Comparison of ENCODE assay signal across 27 cellular contexts in genomic region chr11:10012068-10012467, GRCh38.
"Had no signal": no experiment of that assay in that cellular context is flagged by ENCODE, and none has a peak within 500 bp of the region (broad histone marks: within the 10 kb centered on the region; RNA-seq: fewer than 3 reads in every experiment).

No MANE protein-coding gene starts in this region.

- H3K36me3 ChIP-seq: suprapubic skin, thoracic aorta, thyroid gland, tibial artery, tibial nerve, upper lobe of left lung, upper lobe of right lung, uterus, vagina had no signal

- ATAC-seq: stimulated activated effector memory CD8-positive, alpha-beta T cell treated with anti-CD3 and anti-CD28 coated beads, Interleukin-12 subunit alpha, Interleukin-12 subunit beta, amount 100 ng/mL, for 72 hours; stimulated activated memory B cell treated with anti-CD40 and anti-IgM and Interleukin-4, amounts not matched to agents 10 μg/mL and 1 μg/mL and 100 μg/mL, for 72 hours; stimulated activated naive B cell treated with anti-CD40 and anti-IgM and Interleukin-4, amounts not matched to agents 10 μg/mL and 1 μg/mL and 100 μg/mL, for 72 hours; stimulated activated naive CD8-positive, alpha-beta T cell treated with anti-CD3 and anti-CD28 coated beads, Interleukin-15, amount 100 ng/mL, for 72 hours; stimulated activated naive CD8-positive, alpha-beta T cell treated with anti-CD3 and anti-CD28 coated beads, Interleukin-15, Interleukin-2, amounts not matched to agents 100 U/mL and 50 U/mL, for 24 hours; upper lobe of right lung had no signal

- DNase-seq: stimulated activated CD4-positive, alpha-beta T cell treated with anti-CD3 and anti-CD28 coated beads, Interleukin-2, amount 100 ng/mL, for 48 hours; stimulated activated CD4-positive, alpha-beta T cell treated with anti-CD3 and anti-CD28 coated beads, Interleukin-4, amount 100 ng/mL, for 1 hour; stimulated activated CD4-positive, alpha-beta T cell treated with anti-CD3 and anti-CD28 coated beads, Interleukin-4, amount 100 ng/mL, for 24 hours; stimulated activated CD4-positive, alpha-beta T cell treated with anti-CD3 and anti-CD28 coated beads, Interleukin-4, amount 100 ng/mL, for 4 hours; stimulated activated CD8-positive, alpha-beta memory T cell treated with anti-CD3 and anti-CD28 coated beads, Interleukin-4, amount 100 ng/mL, for 48 hours; stimulated activated naive B cell treated with anti-CD40 and anti-IgM and Interleukin-4, amounts not matched to agents 10 μg/mL and 1 μg/mL and 100 μg/mL, for 72 hours; stimulated activated naive CD4-positive, alpha-beta T cell; stimulated activated naive CD4-positive, alpha-beta T cell treated with Interleukin-2 at 50 U/mL for 16 hours; stimulated activated naive CD8-positive, alpha-beta T cell treated with anti-CD3 and anti-CD28 coated beads, Interleukin-15, amount 100 ng/mL, for 72 hours; stimulated activated naive CD8-positive, alpha-beta T cell treated with anti-CD3 and anti-CD28 coated beads, Interleukin-15, Interleukin-2, amounts not matched to agents 100 U/mL and 50 U/mL, for 24 hours; stomach; substantia nigra; testis; thyroid gland; tibial artery; transverse colon; trophoblast cell; upper lobe of left lung; upper lobe of right lung; uterus had no signal

- H3K9me3 ChIP-seq: testis, thoracic aorta, thyroid gland, tibial artery, uterus had no signal

- H3K27me3 ChIP-seq: stomach, suprapubic skin, testis, thyroid gland, tibial artery, tibial nerve, transverse colon, upper lobe of left lung, upper lobe of right lung, uterus, vagina had no signal

- H3K4me3 ChIP-seq: stomach, suprapubic skin, testis, thoracic aorta, thyroid gland, tibial artery, tibial nerve, transverse colon, upper lobe of left lung, upper lobe of right lung, uterus, vagina had no signal

- FAIRE-seq: urothelium cell line had no signal

- H3K4me1 ChIP-seq: stomach, suprapubic skin, testis, tibial artery, tibial nerve, transverse colon, upper lobe of left lung, upper lobe of right lung, uterus, vagina had no signal

- H3K27ac ChIP-seq: stomach, suprapubic skin, testis, thoracic aorta, thyroid gland, tibial artery, tibial nerve, transverse colon, upper lobe of left lung, upper lobe of right lung, uterus, vagina had no signal
